ENCODE assay signal across 28 cellular contexts in the genomic region with DNA sequence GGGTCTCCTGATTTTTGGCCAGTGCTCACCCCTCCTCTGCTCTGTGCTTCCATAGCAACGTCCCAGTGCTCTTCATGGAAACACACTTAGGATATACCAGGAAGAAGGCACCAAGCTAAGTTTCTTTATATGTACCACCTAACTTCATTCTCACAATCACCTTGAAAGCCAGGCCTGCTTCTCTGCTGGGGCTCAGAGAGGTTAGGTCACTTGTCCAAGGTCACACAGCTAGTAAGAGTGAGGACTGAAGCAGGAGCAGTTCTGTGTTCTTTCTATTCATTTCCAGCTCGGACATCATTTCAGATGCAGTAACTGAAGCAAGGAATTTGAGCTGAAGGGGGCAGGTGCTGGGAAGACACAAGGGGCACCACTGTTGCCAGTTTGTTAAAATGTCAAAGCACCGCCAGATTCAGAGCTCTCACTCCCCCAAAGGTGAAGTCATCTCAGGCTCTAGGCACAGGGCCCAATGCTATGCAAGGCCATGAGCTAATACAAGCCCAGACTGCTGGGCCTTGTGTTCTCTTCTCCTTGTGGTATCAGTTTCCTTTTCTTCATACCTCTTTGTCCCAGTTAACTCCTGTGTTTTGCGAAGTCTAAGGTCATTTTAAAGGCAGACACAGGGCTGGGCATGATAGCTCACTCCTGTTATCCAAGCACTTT. TPM values are rescaled to one million over a fixed set of nuclear protein-coding genes. Genes with fewer than 3 reads are reported as not detected.
DNase-seq lines count a peak whose midpoint lies in the region; ATAC-seq, FAIRE-seq and TF ChIP-seq lines count a peak whose summit lies in the region.
"Had no signal": no experiment of that assay in that cellular context is flagged by ENCODE, and none has a peak within 500 bp of the region (broad histone marks: within the 10 kb centered on the region; RNA-seq: fewer than 3 reads in every experiment).

No MANE protein-coding gene starts in this region.

- DNase-seq in activated CD4-positive, alpha-beta T cell treated with anti-CD3 and anti-CD28 coated beads for 36 hours = peak; percentile 22
- DNase-seq in activated CD4-positive, alpha-beta T cell treated with anti-CD3 and anti-CD28 coated beads, Interleukin-2, amount 50 U/mL, for 4 hours = no peak
- DNase-seq in H1 (ENCODE audit: low read depth in 1 of 2, low spot score in 2 of 2) (no peak), osteoblast (ENCODE audit: insufficient read length, low spot score, missing footprints) (peak; percentile 62)
- DNase-seq: activated CD4-positive, alpha-beta memory T cell treated with anti-CD3 and anti-CD28 coated beads, Interleukin-2, amount 10 ng/mL, durations not matched to agents 7 days and 5 days; activated gamma-delta T cell; BE2C; body of pancreas; effector CD8-positive, alpha-beta T cell; GOT3; kidney glomerular epithelial cell; mammary epithelial cell; MM.1S; NCI-H146; NCI-H2171 treated with DMSO at 0.1 percent for 48 hours; NCI-H524 treated with DMSO at 0.1 percent for 48 hours; SK-N-SH; stimulated activated naive CD8-positive, alpha-beta T cell treated with anti-CD3 and anti-CD28 coated beads, Interleukin-15, amount 100 ng/mL, for 72 hours had no signal

- H3K4me3 Mint-ChIP-seq in activated CD4-positive, alpha-beta T cell treated with anti-CD3 and anti-CD28 coated beads for 36 hours = no peak overlapping the region
- H3K4me3 Mint-ChIP-seq: activated CD4-positive, alpha-beta memory T cell treated with anti-CD3 and anti-CD28 coated beads, Interleukin-2, amount 10 ng/mL, durations not matched to agents 7 days and 5 days; stimulated activated naive CD8-positive, alpha-beta T cell treated with anti-CD3 and anti-CD28 coated beads, Interleukin-15, amount 100 ng/mL, for 72 hours; WTC11 had no signal

- H4K20me1 ChIP-seq in H1 (replicated peaks in 1 of 2; ENCODE audit: control insufficient read depth in 1 of 2, insufficient read depth in 2 of 2, low read length in 2 of 2) = no peaks in the 10 kb centered on the region
- peaks cover 16% of the 10 kb centered on the region for H4K20me1 ChIP-seq in osteoblast (ENCODE audit: insufficient read depth, low read length)

- H4K91ac ChIP-seq in H1 (replicated peaks; ENCODE audit: insufficient read length, low read length) = no peak overlapping the region

- peaks cover 5% of the 10 kb centered on the region; the same call in 1 of the 2 replicates for H3K23me2 ChIP-seq in H1 (ENCODE audit: low read depth, low read length)

- no peak overlapping the region for H3K56ac ChIP-seq in H1 (replicated peaks; ENCODE audit: insufficient read length, low read depth, low read length)

- no peak for TF ChIP-seq POLR2A in H1 (IDR thresholded peaks at IDR 0.05; ENCODE audit: control extremely low read depth in 1 of 2, low read depth in 2 of 2, low read length in 2 of 2)

- H3K14ac ChIP-seq in H1 (ENCODE audit: insufficient read length) = no peak overlapping the region

- no peak overlapping the region for H3K23ac ChIP-seq in H1 (ENCODE audit: insufficient read length)

- no peaks in the 10 kb centered on the region for H3K9me3 Mint-ChIP-seq in activated CD4-positive, alpha-beta T cell treated with anti-CD3 and anti-CD28 coated beads for 36 hours (ENCODE audit: low read depth)
- H3K9me3 Mint-ChIP-seq: activated CD4-positive, alpha-beta memory T cell treated with anti-CD3 and anti-CD28 coated beads, Interleukin-2, amount 10 ng/mL, durations not matched to agents 7 days and 5 days; stimulated activated naive CD8-positive, alpha-beta T cell treated with anti-CD3 and anti-CD28 coated beads, Interleukin-15, amount 100 ng/mL, for 72 hours; WTC11 had no signal

- POLR2A ChIA-PET in activated CD4-positive, alpha-beta T cell treated with anti-CD3 and anti-CD28 coated beads for 36 hours (lab: Charles Lee) = interaction anchor here (0.7 to 0.9 kb wide), 2 partner anchors 20 to 34 kb away, joined by 3 to 6 read pairs; partner anchors contain the start of gene YY1
- POLR2A ChIA-PET in HEK293 (lab: Yijun Ruan, JAX) = interaction anchor here (0.7 to 1.1 kb wide), 2 partner anchors 8 to 26 kb away, joined by 3 read pairs; no protein-coding TSS in a partner anchor
- POLR2A ChIA-PET in H1 (lab: Charles Lee; ENCODE audit: partially characterized antibody) = interaction anchor here (1.8 to 7.3 kb wide), 2 partner anchors 12 to 15 kb away, joined by 4 to 90 read pairs; no protein-coding TSS in a partner anchor

- H3K27me3 Mint-ChIP-seq in activated CD4-positive, alpha-beta T cell treated with anti-CD3 and anti-CD28 coated beads for 36 hours = no peaks in the 10 kb centered on the region
- H3K27me3 Mint-ChIP-seq: activated CD4-positive, alpha-beta memory T cell treated with anti-CD3 and anti-CD28 coated beads, Interleukin-2, amount 10 ng/mL, durations not matched to agents 7 days and 5 days; stimulated activated naive CD8-positive, alpha-beta T cell treated with anti-CD3 and anti-CD28 coated beads, Interleukin-15, amount 100 ng/mL, for 72 hours had no signal

- H3K9me3 ChIP-seq in HEK293 (ENCODE audit: control insufficient read depth, insufficient read depth, low read depth, low read length) (no peaks in the 10 kb centered on the region), H1 (ENCODE audit: insufficient read depth in 2 of 2, low read depth in 1 of 2, low read length in 1 of 2) (no peaks in the 10 kb centered on the region), osteoblast (ENCODE audit: low read depth, low read length) (no peaks in the 10 kb centered on the region)
- H3K9me3 ChIP-seq: BE2C, body of pancreas, right atrium auricular region, SK-N-SH, tibial nerve had no signal

- no peak overlapping the region for H2BK5ac ChIP-seq in H1 (ENCODE audit: low read depth, low read length)

- no peak overlapping the region for H3K4me3 ChIP-seq in HEK293 (ENCODE audit: low read depth, low read length)
- no peak overlapping the region for H3K4me3 ChIP-seq in H1 (ENCODE audit: extremely low read depth in 1 of 4, insufficient read depth in 2 of 4, low read depth in 3 of 4, low read length in 4 of 4)
- H3K4me3 ChIP-seq in osteoblast (ENCODE audit: insufficient read depth, low read length) = no peak overlapping the region
- H3K4me3 ChIP-seq: body of pancreas, right atrium auricular region, tibial nerve had no signal

- H4K8ac ChIP-seq in H1 (ENCODE audit: extremely low read depth, insufficient read depth, low read length) = no peak overlapping the region

- H3K9ac ChIP-seq in H1 (replicated peaks in 1 of 4; ENCODE audit: extremely low read depth in 1 of 4, low read depth in 3 of 4, low read length in 3 of 4) = no peak overlapping the region
- H3K9ac ChIP-seq: SK-N-SH had no signal

- no peak overlapping the region for H2BK12ac ChIP-seq in H1 (ENCODE audit: low read depth, low read length)

- TF ChIP-seq EP300 in H1 (IDR thresholded peaks at IDR 0.05; ENCODE audit: borderline replicate concordance in 1 of 2, low read depth in 2 of 2, low read length in 2 of 2) = no peak

- intact Hi-C loops in activated CD4-positive, alpha-beta T cell treated with anti-CD3 and anti-CD28 coated beads for 36 hours (cut with DNase I, micrococcal nuclease) = no loop called here

- FAIRE-seq in H1 (lab: Jason Lieb, UNC) = no peak
- FAIRE-seq: A204.1 had no signal

- H3K79me2 ChIP-seq in H1 (ENCODE audit: control insufficient read depth in 1 of 2, insufficient read depth in 2 of 2, low read length in 2 of 2) = peaks cover 5 to 46% of the 10 kb centered on the region in 2 experiments; a peak in 3 of 4 replicates
- H3K79me2 ChIP-seq in osteoblast (ENCODE audit: insufficient read depth, low read length) = peaks cover 15% of the 10 kb centered on the region

- WGBS in H1 (ENCODE audit: extremely low coverage in 1 of 2, insufficient coverage in 1 of 2, insufficient read length in 1 of 2, insufficient replicate concordance in 2 of 2, low coverage in 1 of 2, low lambda C conversion rate in 2 of 2, missing lambda C conversion rate in 1 of 2), 2 experiments = 90% methylated on average over 4 of the region's 4 CpGs; no CpG with 5 or more reads in 1 of the 2 experiments

- ATAC-seq in activated CD4-positive, alpha-beta T cell treated with anti-CD3 and anti-CD28 coated beads for 36 hours = no peak
- ATAC-seq in HG03280 (IDR thresholded peaks at IDR 0.05; ENCODE audit: unreplicated experiment) = no peak
- no peak for ATAC-seq in HG03159 (IDR thresholded peaks at IDR 0.05; ENCODE audit: unreplicated experiment)
- ATAC-seq in HG03095 (IDR thresholded peaks at IDR 0.05; ENCODE audit: unreplicated experiment) = no peak
- ATAC-seq: body of pancreas; esophagus mucosa; stimulated activated naive CD8-positive, alpha-beta T cell treated with anti-CD3 and anti-CD28 coated beads, Interleukin-15, amount 100 ng/mL, for 72 hours; WTC11 had no signal

- H3K4ac ChIP-seq in H1 (replicated peaks; ENCODE audit: insufficient read length, low read depth, low read length) = no peak overlapping the region

- H3K36me3 Mint-ChIP-seq in activated CD4-positive, alpha-beta T cell treated with anti-CD3 and anti-CD28 coated beads for 36 hours (ENCODE audit: low read depth) = no peaks in the 10 kb centered on the region
- H3K36me3 Mint-ChIP-seq: WTC11 had no signal

- peaks cover 8% of the 10 kb centered on the region for H3K4me1 ChIP-seq in HEK293 (ENCODE audit: control insufficient read depth, insufficient read depth, low read length)
- H3K4me1 ChIP-seq in H1 (replicated peaks in 1 of 4; ENCODE audit: control insufficient read depth in 3 of 4, insufficient read depth in 4 of 4, low read length in 3 of 4) = peaks cover 21 to 40% (median 28%) of the 10 kb centered on the region in 4 experiments
- H3K4me1 ChIP-seq in osteoblast (ENCODE audit: insufficient read depth, low read length) = peaks cover 14% of the 10 kb centered on the region

- no peak overlapping the region for H4K5ac ChIP-seq in H1 (ENCODE audit: insufficient read length, low read depth, low read length)

- H3K36me3 ChIP-seq in HEK293 (ENCODE audit: control insufficient read depth in 2 of 2, insufficient read depth in 1 of 2, low read length in 2 of 2) = no peaks in the 10 kb centered on the region
- H3K36me3 ChIP-seq in H1 (ENCODE audit: control insufficient read depth in 2 of 4, insufficient read depth in 4 of 4, low read length in 3 of 4) = no peaks in the 10 kb centered on the region
- no peaks in the 10 kb centered on the region for H3K36me3 ChIP-seq in osteoblast (ENCODE audit: insufficient read depth, low read length)
- H3K36me3 ChIP-seq: BE2C, right atrium auricular region, tibial nerve had no signal

- H2AK5ac ChIP-seq in H1 (ENCODE audit: low read depth, low read length) = no peak overlapping the region

- TF ChIP-seq RAD21 in H1 (IDR thresholded peaks at IDR 0.05 in 1 of 2, conservative IDR thresholded peaks at IDR 0.05 in 1 of 2; ENCODE audit: low read depth in 2 of 2, low read length in 2 of 2) = no peak

- H3K4me2 ChIP-seq in H1 (ENCODE audit: insufficient read depth in 1 of 2, low read depth in 2 of 2, low read length in 2 of 2) (no peak overlapping the region), osteoblast (ENCODE audit: insufficient read depth, low read length) (no peak overlapping the region)
- H3K4me2 ChIP-seq: SK-N-SH had no signal

- no peak overlapping the region for H2BK15ac ChIP-seq in H1 (ENCODE audit: low read length)

- H3K27ac ChIP-seq in HEK293 (ENCODE audit: extremely low read depth, low read depth, low read length) (no peak overlapping the region), H1 (ENCODE audit: low read depth, low read length) (no peak overlapping the region), osteoblast (ENCODE audit: low read depth, low read length) (no peak overlapping the region)
- H3K27ac ChIP-seq: body of pancreas, right atrium auricular region, tibial nerve had no signal

- peaks cover 2% of the 10 kb centered on the region for H3K79me1 ChIP-seq in H1 (ENCODE audit: low read depth, low read length)

- H3K18ac ChIP-seq in H1 (ENCODE audit: extremely low read depth, low read length) = no peak overlapping the region

- H3K27me3 ChIP-seq in H1 (replicated peaks in 1 of 4; ENCODE audit: control insufficient read depth in 3 of 4, extremely low read depth in 1 of 4, insufficient read depth in 3 of 4, low read length in 3 of 4) = no peaks in the 10 kb centered on the region
- no peaks in the 10 kb centered on the region for H3K27me3 ChIP-seq in osteoblast (ENCODE audit: insufficient read depth, low read length)
- H3K27me3 ChIP-seq: BE2C, body of pancreas, right atrium auricular region, tibial nerve had no signal

- H2BK120ac ChIP-seq in H1 (replicated peaks; ENCODE audit: low read depth, low read length) = no peak overlapping the region

- H3K27ac Mint-ChIP-seq in activated CD4-positive, alpha-beta T cell treated with anti-CD3 and anti-CD28 coated beads for 36 hours = peak overlapping the region; percentile 16
- H3K27ac Mint-ChIP-seq: activated CD4-positive, alpha-beta memory T cell treated with anti-CD3 and anti-CD28 coated beads, Interleukin-2, amount 10 ng/mL, durations not matched to agents 7 days and 5 days; stimulated activated naive CD8-positive, alpha-beta T cell treated with anti-CD3 and anti-CD28 coated beads, Interleukin-15, amount 100 ng/mL, for 72 hours; WTC11 had no signal

- H3K4me1 Mint-ChIP-seq in activated CD4-positive, alpha-beta T cell treated with anti-CD3 and anti-CD28 coated beads for 36 hours = peaks cover 8% of the 10 kb centered on the region

- H2BK20ac ChIP-seq in H1 (ENCODE audit: low read length) = no peak overlapping the region

- H2AFZ ChIP-seq in H1 (ENCODE audit: low read length) (no peak overlapping the region), osteoblast (ENCODE audit: low read length) (no peak overlapping the region)

- CTCF ChIA-PET in activated CD4-positive, alpha-beta T cell treated with anti-CD3 and anti-CD28 coated beads for 36 hours (lab: Charles Lee) = interaction anchor here (0.6 to 5.8 kb wide), 7 partner anchors 11 to 148 kb away, joined by 3 to 55 read pairs (median 4); no protein-coding TSS in a partner anchor
- CTCF ChIA-PET in HEK293 (lab: Yijun Ruan, JAX) = no interaction called here
- CTCF ChIA-PET in H1 (lab: Charles Lee; ENCODE audit: partially characterized antibody) = interaction anchor here (0.6 to 0.8 kb wide), 2 partner anchors 22 to 163 kb away, joined by 3 to 5 read pairs; no protein-coding TSS in a partner anchor

- TF ChIP-seq CTCF in HEK293 (tag by site-specific recombination; IDR thresholded peaks at IDR 0.05) (no peak), H1 (IDR thresholded peaks at IDR 0.05; ENCODE audit: control extremely low read depth in 1 of 3, insufficient read depth in 1 of 3, low read depth in 1 of 3, low read length in 3 of 3) (no peak), osteoblast (IDR thresholded peaks at IDR 0.05; ENCODE audit: extremely low read depth, low read depth, low read length) (no peak)

RNA-seq across cellular contexts. Expression of gene YY1, which starts 19.7 kb away (rescaled TPM):
- 100 to 1,000 TPM in 1 of 2 experiments, 10 to 100 TPM in 1; 99.7 to 104 TPM for total RNA-seq in activated CD4-positive, alpha-beta T cell treated with anti-CD3 and anti-CD28 coated beads for 36 hours
- total RNA-seq in H1 (2021; fragmentation: NEBNext Ultra II Directional; extraction: Animal tissue kit (Norgen Biotek cat#: 25700)) = 106 and 119 TPM in 2 replicates
- polyA plus RNA-seq in H1 (2011; rRNA removed) = 26.4 and 27.0 TPM in 2 replicates
- polyA plus RNA-seq in H1 (2011; cell fraction: cytosol; rRNA removed) = 40.1 TPM
- polyA plus RNA-seq in H1 (2011; cell fraction: nucleus; rRNA removed) = 32.3 TPM
- 46.8 to 85.4 TPM (median 55.0 TPM) in 4 replicates for polyA plus RNA-seq in H1 (2012, experiment 1 of 2)
- 12.3 TPM for polyA plus RNA-seq in H1 (2012, experiment 2 of 2)
- 140 TPM for polyA plus RNA-seq in H1 (2013, experiment 1 of 2)
- 143 TPM for polyA plus RNA-seq in H1 (2013, experiment 2 of 2)
- 36.6 and 40.1 TPM in 2 replicates for polyA minus RNA-seq in H1 (2011; rRNA and poly(A)+ RNA removed)
- polyA minus RNA-seq in H1 (2011; cell fraction: cytosol; rRNA and poly(A)+ RNA removed) = 36.2 TPM
- polyA minus RNA-seq in H1 (2011; cell fraction: nucleus; rRNA and poly(A)+ RNA removed) = 40.7 TPM
- total RNA-seq in osteoblast = 45.2 and 47.1 TPM in 2 replicates

RNA-seq across cellular contexts. Expression of gene DEGS2, which starts 59.8 kb away (rescaled TPM):
- total RNA-seq in activated CD4-positive, alpha-beta T cell treated with anti-CD3 and anti-CD28 coated beads for 36 hours = 1 to 10 TPM; 2.6 to 2.8 TPM
- total RNA-seq in H1 (2021; fragmentation: NEBNext Ultra II Directional; extraction: Animal tissue kit (Norgen Biotek cat#: 25700)) = 0.61 and 0.94 TPM in 2 replicates
- polyA plus RNA-seq in H1 (2011; rRNA removed) = 0.60 and 0.82 TPM in 2 replicates
- 0.37 TPM for polyA plus RNA-seq in H1 (2011; cell fraction: cytosol; rRNA removed)
- polyA plus RNA-seq in H1 (2011; cell fraction: nucleus; rRNA removed) = 1.0 TPM
- polyA plus RNA-seq in H1 (2012, experiment 1 of 2) = 0.39 to 1.5 TPM (median 0.71 TPM) in 4 replicates
- polyA plus RNA-seq in H1 (2012, experiment 2 of 2) = 1.3 TPM
- polyA plus RNA-seq in H1 (2013, experiment 1 of 2) = 0.61 TPM
- polyA plus RNA-seq in H1 (2013, experiment 2 of 2) = 0.55 TPM
- polyA minus RNA-seq in H1 (2011; rRNA and poly(A)+ RNA removed) = 0.07 and 0.19 TPM in 2 replicates
- polyA minus RNA-seq in H1 (2011; cell fraction: cytosol; rRNA and poly(A)+ RNA removed) = not detected
- 1.5 TPM for polyA minus RNA-seq in H1 (2011; cell fraction: nucleus; rRNA and poly(A)+ RNA removed)
- total RNA-seq in osteoblast = 0.29 and 0.36 TPM in 2 replicates
- total RNA-seq: right atrium auricular region, RPMI7951 had no signal

Comparison
In these comparisons a context has a peak if more than half of its experiments do, and no peak if none do; other contexts are left out.
1. DNase-seq: peak in activated CD4-positive, alpha-beta T cell treated with anti-CD3 and anti-CD28 coated beads for 36 hours (single experiment) and osteoblast (single experiment); none in activated CD4-positive, alpha-beta T cell treated with anti-CD3 and anti-CD28 coated beads, Interleukin-2, amount 50 U/mL, for 4 hours (0 of 2) and H1 (0 of 2).